In the genomic region with DNA sequence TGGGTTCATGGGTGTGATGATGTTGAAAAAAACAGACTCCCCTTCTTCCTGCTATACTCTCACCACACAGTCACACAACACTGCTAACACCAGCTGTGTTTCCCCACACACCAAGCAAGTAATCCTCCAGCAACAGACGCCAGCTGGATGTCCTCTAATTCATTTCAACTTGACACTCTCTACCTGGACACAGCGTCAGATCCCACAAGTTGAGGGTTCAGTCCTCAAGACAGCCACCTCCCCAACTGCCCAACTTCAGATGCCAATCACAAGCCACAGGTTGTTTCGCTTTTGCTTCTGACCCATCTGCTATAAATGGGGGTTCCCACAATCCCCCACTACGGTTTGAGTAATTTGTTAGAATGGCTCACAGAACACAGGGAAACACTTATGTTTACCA, we compare ENCODE assay signal across 31 cellular contexts.
"Had no signal": no experiment of that assay in that cellular context is flagged by ENCODE, and none has a peak within 500 bp of the region (broad histone marks: within the 10 kb centered on the region; RNA-seq: fewer than 3 reads in every experiment).

No MANE protein-coding gene starts in this region.

- H3K4me1 Mint-ChIP-seq: activated naive CD8-positive, alpha-beta T cell treated with anti-CD3 and anti-CD28 coated beads for 36 hours; naive B cell; neural crest cell; stimulated activated naive B cell treated with anti-CD40 and anti-IgM and Interleukin-4, amounts not matched to agents 10 μg/mL and 1 μg/mL and 100 μg/mL, for 72 hours had no signal

- ATAC-seq: body of pancreas; left lung; right cardiac atrium; stimulated activated naive B cell treated with anti-CD40 and anti-IgM and Interleukin-4, amounts not matched to agents 10 μg/mL and 1 μg/mL and 100 μg/mL, for 72 hours had no signal

- H3K79me2 ChIP-seq: parathyroid adenoma had no signal

- H2AFZ ChIP-seq: parathyroid adenoma had no signal

- H3K27ac ChIP-seq: adrenal gland, body of pancreas, esophagus muscularis mucosa, left lung, parathyroid adenoma, tibial nerve, WERI-Rb-1 had no signal

- H3K4me3 Mint-ChIP-seq: activated CD4-positive, alpha-beta memory T cell treated with anti-CD3 and anti-CD28 coated beads for 36 hours; activated CD4-positive, alpha-beta T cell treated with anti-CD3 and anti-CD28 coated beads, Interleukin-2, amount 10 ng/mL, durations not matched to agents 24 days and 14 days; activated naive CD4-positive, alpha-beta T cell treated with anti-CD3 and anti-CD28 coated beads for 36 hours; activated naive CD8-positive, alpha-beta T cell treated with anti-CD3 and anti-CD28 coated beads for 36 hours; activated T-helper 1 cell treated with anti-CD3 and anti-CD28 coated beads, Interleukin-12 subunit alpha, Interleukin-12 subunit beta, Interleukin-2, Interleukin-4 antibody, amounts not matched to agents 30 ng/mL and 10 ng/mL and 1 ng/mL, durations not matched to agents 14 hours and 24 hours and 36 hours; naive B cell; neural crest cell; stimulated activated naive B cell treated with anti-CD40 and anti-IgM and Interleukin-4, amounts not matched to agents 10 μg/mL and 1 μg/mL and 100 μg/mL, for 72 hours had no signal

- DNase-seq: activated CD4-positive, alpha-beta memory T cell treated with anti-CD3 and anti-CD28 coated beads for 36 hours; activated CD4-positive, alpha-beta T cell treated with anti-CD3 and anti-CD28 coated beads, Interleukin-2, amount 10 ng/mL, durations not matched to agents 24 days and 14 days; activated CD4-positive, CD25-positive, alpha-beta regulatory T cell treated with anti-CD3 and anti-CD28 coated beads, Interleukin-2, amount 50 U/mL, for 72 hours; activated CD8-positive, alpha-beta memory T cell treated with anti-CD3 and anti-CD28 coated beads, Interleukin-2, amount 50 U/mL, for 4 hours; activated effector memory CD4-positive, alpha-beta T cell treated with anti-CD3 and anti-CD28 coated beads, Interleukin-2, amount 50 U/mL, for 16 hours; activated naive CD4-positive, alpha-beta T cell treated with anti-CD3 and anti-CD28 coated beads for 36 hours; activated naive CD8-positive, alpha-beta T cell treated with anti-CD3 and anti-CD28 coated beads for 36 hours; activated T-cell treated with anti-CD3 and anti-CD28 coated beads, Interleukin-2, amount 50 U/mL, for 1 hour; adrenal gland; aorta; body of pancreas; dermis blood vessel endothelial cell; effector CD4-positive, alpha-beta T cell; foreskin melanocyte; left lung; naive B cell; nucleus accumbens; right cardiac atrium; stimulated activated CD4-positive, alpha-beta T cell treated with anti-CD3 and anti-CD28 coated beads, Interleukin-15, amount 100 ng/mL, for 24 hours; stimulated activated CD4-positive, alpha-beta T cell treated with anti-CD3 and anti-CD28 coated beads, Interleukin-2, amount 100 ng/mL, for 24 hours; stimulated activated naive B cell treated with anti-CD40 and anti-IgM and Interleukin-4, amounts not matched to agents 10 μg/mL and 1 μg/mL and 100 μg/mL, for 72 hours; T1000; WERI-Rb-1 had no signal

- H3K4me1 ChIP-seq: adrenal gland, left lung, tibial nerve had no signal

- H3K9ac ChIP-seq: parathyroid adenoma had no signal

- H3K36me3 ChIP-seq: adrenal gland, esophagus muscularis mucosa, left lung, tibial nerve, WERI-Rb-1 had no signal

- H3K4me3 ChIP-seq: adrenal gland, body of pancreas, esophagus muscularis mucosa, left lung, lung, tibial nerve had no signal

- FAIRE-seq: colon, islet of Langerhans had no signal

- H3K27ac Mint-ChIP-seq: activated CD4-positive, alpha-beta memory T cell treated with anti-CD3 and anti-CD28 coated beads for 36 hours; activated CD4-positive, alpha-beta T cell treated with anti-CD3 and anti-CD28 coated beads, Interleukin-2, amount 10 ng/mL, durations not matched to agents 24 days and 14 days; activated naive CD4-positive, alpha-beta T cell treated with anti-CD3 and anti-CD28 coated beads for 36 hours; activated naive CD8-positive, alpha-beta T cell treated with anti-CD3 and anti-CD28 coated beads for 36 hours; activated T-helper 1 cell treated with anti-CD3 and anti-CD28 coated beads, Interleukin-12 subunit alpha, Interleukin-12 subunit beta, Interleukin-2, Interleukin-4 antibody, amounts not matched to agents 30 ng/mL and 10 ng/mL and 1 ng/mL, durations not matched to agents 14 hours and 24 hours and 36 hours; naive B cell; stimulated activated naive B cell treated with anti-CD40 and anti-IgM and Interleukin-4, amounts not matched to agents 10 μg/mL and 1 μg/mL and 100 μg/mL, for 72 hours had no signal

- H3K36me3 Mint-ChIP-seq: activated CD4-positive, alpha-beta memory T cell treated with anti-CD3 and anti-CD28 coated beads for 36 hours; activated naive CD8-positive, alpha-beta T cell treated with anti-CD3 and anti-CD28 coated beads for 36 hours; naive B cell; stimulated activated naive B cell treated with anti-CD40 and anti-IgM and Interleukin-4, amounts not matched to agents 10 μg/mL and 1 μg/mL and 100 μg/mL, for 72 hours had no signal

- H3K27me3 ChIP-seq: adrenal gland, body of pancreas, esophagus muscularis mucosa, left lung, tibial nerve had no signal

- H3K9me3 ChIP-seq: adrenal gland, body of pancreas, esophagus muscularis mucosa, left lung, tibial nerve had no signal

- H3K9me3 Mint-ChIP-seq: activated CD4-positive, alpha-beta memory T cell treated with anti-CD3 and anti-CD28 coated beads for 36 hours; activated CD4-positive, alpha-beta T cell treated with anti-CD3 and anti-CD28 coated beads, Interleukin-2, amount 10 ng/mL, durations not matched to agents 24 days and 14 days; activated naive CD4-positive, alpha-beta T cell treated with anti-CD3 and anti-CD28 coated beads for 36 hours; activated naive CD8-positive, alpha-beta T cell treated with anti-CD3 and anti-CD28 coated beads for 36 hours; activated T-helper 1 cell treated with anti-CD3 and anti-CD28 coated beads, Interleukin-12 subunit alpha, Interleukin-12 subunit beta, Interleukin-2, Interleukin-4 antibody, amounts not matched to agents 30 ng/mL and 10 ng/mL and 1 ng/mL, durations not matched to agents 14 hours and 24 hours and 36 hours; neural crest cell; stimulated activated naive B cell treated with anti-CD40 and anti-IgM and Interleukin-4, amounts not matched to agents 10 μg/mL and 1 μg/mL and 100 μg/mL, for 72 hours had no signal
